Comparison of ENCODE assay signal across 8 cellular contexts in the genomic region with DNA sequence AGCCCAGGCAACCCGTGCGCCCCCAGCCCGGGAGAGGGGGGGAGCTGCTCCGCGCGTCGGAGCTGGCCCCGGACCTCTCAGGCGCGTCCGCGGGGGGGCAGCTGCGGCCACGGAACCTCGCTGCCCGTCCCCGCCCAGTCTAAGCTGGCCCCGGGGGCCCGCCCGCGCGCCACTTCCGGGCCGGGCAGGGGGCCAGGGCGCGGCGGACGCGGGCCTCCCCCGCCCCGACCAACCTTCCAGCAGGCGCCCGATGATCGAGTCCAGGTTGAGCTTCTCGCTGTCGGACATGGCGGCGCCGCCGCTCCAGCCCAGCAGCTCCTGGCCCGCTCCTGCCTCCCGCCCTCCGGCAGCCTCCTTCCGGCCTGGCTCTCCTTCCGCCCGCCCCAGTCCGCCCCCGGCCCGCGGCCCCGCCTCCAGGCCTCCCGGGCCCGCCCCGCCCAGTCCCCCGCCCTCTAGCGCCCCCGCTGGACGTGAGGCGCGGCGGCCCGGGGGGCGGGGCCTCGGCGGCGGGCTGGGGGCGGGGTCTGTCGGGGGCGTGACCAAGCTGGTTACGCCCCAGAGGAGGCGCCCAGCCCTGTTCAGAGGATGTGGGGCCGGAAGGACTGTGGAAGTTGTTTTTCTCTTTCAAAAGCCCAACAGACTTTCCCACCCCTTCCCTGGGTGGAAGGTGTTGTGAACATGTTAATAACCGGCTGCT. TPM values are rescaled to one million over a fixed set of nuclear protein-coding genes. Genes with fewer than 3 reads are reported as not detected.
DNase-seq lines count a peak whose midpoint lies in the region; ATAC-seq, FAIRE-seq and TF ChIP-seq lines count a peak whose summit lies in the region.

A gene (minus strand): TSS at position 364 of the 697 bp plus-strand sequence. CDS start 76 bp downstream, at position 288.

- ATAC-seq in HG03175 (IDR thresholded peaks at IDR 0.05; ENCODE audit: unreplicated experiment), result peak; percentile 72
- ATAC-seq in activated CD4-positive, CD25-positive, alpha-beta regulatory T cell treated with anti-CD3 and anti-CD28 coated beads, Interleukin-2, amount 50 U/mL, for 24 hours, result peak; percentile 74 to 76
- peak; percentile 70 for ATAC-seq in central memory CD8-positive, alpha-beta T cell (replicated peaks; ENCODE audit: extremely low read depth, poor library complexity, severe bottlenecking)

- H3K9me1 ChIP-seq in keratinocyte (ENCODE audit: control insufficient read depth, extremely low read depth, insufficient read depth, low read length), result no peaks in the 10 kb centered on the region

- H3K36me3 Mint-ChIP-seq in central memory CD8-positive, alpha-beta T cell (ENCODE audit: insufficient read depth), result peaks cover 50% of the 10 kb centered on the region

- no peaks in the 10 kb centered on the region for H3K27me3 ChIP-seq in keratinocyte (ENCODE audit: control insufficient read depth, extremely low read depth, insufficient read depth, low read length)

- peak within 1 kb of the TSS; percentile 95 for H3K4me2 ChIP-seq in keratinocyte (ENCODE audit: control insufficient read depth, extremely low read depth, insufficient read depth, low read depth, low read length)

- H3K9me3 ChIP-seq in keratinocyte (ENCODE audit: control insufficient read depth, low read depth, low read length), result no peaks in the 10 kb centered on the region

- H3K4me1 Mint-ChIP-seq in central memory CD8-positive, alpha-beta T cell, result peaks cover 48% of the 10 kb centered on the region

- TF ChIP-seq POLR2A in GM18951 (IDR thresholded peaks at IDR 0.05; ENCODE audit: extremely low read depth, insufficient read depth, insufficient read length), result peak; percentile 94

- TF ChIP-seq CTCF in AG09309 (IDR thresholded peaks at IDR 0.05; ENCODE audit: control insufficient read depth, insufficient read depth, low read depth, low read length, missing control alignments), result peak; percentile 17
- peak in 1 of 3 experiments; percentile 52 for TF ChIP-seq CTCF in keratinocyte (optimal IDR thresholded peaks at IDR 0.05 in 1 of 3, IDR thresholded peaks at IDR 0.05 in 1 of 3, conservative IDR thresholded peaks at IDR 0.05 in 1 of 3; ENCODE audit: extremely low read depth in 1 of 3, insufficient read depth in 2 of 3, low read length in 3 of 3)

- H3K9me3 Mint-ChIP-seq in central memory CD8-positive, alpha-beta T cell, result no peaks in the 10 kb centered on the region

- no peaks in the 10 kb centered on the region for H3K27me3 Mint-ChIP-seq in central memory CD8-positive, alpha-beta T cell

- FAIRE-seq in keratinocyte (lab: Jason Lieb, UNC), result peak; percentile 57

- H3K79me2 ChIP-seq in keratinocyte (ENCODE audit: control insufficient read depth, insufficient read depth, low read length), result peaks cover 18% of the 10 kb centered on the region

- H3K4me3 Mint-ChIP-seq in central memory CD8-positive, alpha-beta T cell, result peak within 1 kb of the TSS; percentile 87

- dilution Hi-C loops in keratinocyte (cut with MboI; ENCODE audit: extremely low pct_ligation_motif_present, low sequenced_read_pairs), result no loop called here

- no peaks in the 10 kb centered on the region for H4K20me1 ChIP-seq in keratinocyte (ENCODE audit: control insufficient read depth, extremely low read depth, insufficient read depth, low read length)

- H3K9ac ChIP-seq in keratinocyte (ENCODE audit: control insufficient read depth, extremely low read depth, insufficient read depth, low read length), result peak within 1 kb of the TSS; percentile 90

- H3K4me3 ChIP-seq in AG09309 (ENCODE audit: control insufficient read depth, low read depth, low read length) (peak within 1 kb of the TSS; percentile 93), keratinocyte (ENCODE audit: control insufficient read depth in 2 of 3, extremely low read depth in 1 of 3, insufficient read depth in 2 of 3, low read depth in 1 of 3, low read length in 3 of 3) (peak within 1 kb of the TSS; percentile 74 to 99 (median 82))

- no peak within 1 kb of the TSS for H3K27ac Mint-ChIP-seq in central memory CD8-positive, alpha-beta T cell (ENCODE audit: low read depth)

- in situ Hi-C loops in GM18951 (cut with MboI; ENCODE audit: low sequenced_read_pairs, unreplicated experiment), result no loop called here

- peaks cover 17 to 22% of the 10 kb centered on the region in 2 experiments for H3K36me3 ChIP-seq in keratinocyte (ENCODE audit: control insufficient read depth in 2 of 2, extremely low read depth in 1 of 2, insufficient read depth in 2 of 2, low read length in 2 of 2)

- peak within 1 kb of the TSS; percentile 66 for H3K27ac ChIP-seq in keratinocyte (ENCODE audit: control insufficient read depth, insufficient read depth, low read length)

- DNase-seq in AG09309 (ENCODE audit: low read depth) (peak; percentile 38), NCI-H446 (lab: John Stamatoyannopoulos, UW) (peak; percentile 88 to 92), keratinocyte (ENCODE audit: low read depth, low spot score) (no peak)
- DNase-seq in central memory CD8-positive, alpha-beta T cell (ENCODE audit: low spot score in 2 of 2), result peak; percentile 80 to 89
- peak; percentile 83 to 92 (median 88) for DNase-seq in stimulated activated CD4-positive, alpha-beta T cell treated with anti-CD3 and anti-CD28 coated beads, Interleukin-12 subunit alpha, Interleukin-12 subunit beta, amount 100 ng/mL, for 48 hours (ENCODE audit: low read depth in 2 of 3, low spot score in 1 of 3)

- peaks cover 12% of the 10 kb centered on the region for H3K4me1 ChIP-seq in keratinocyte (ENCODE audit: control insufficient read depth, extremely low read depth, insufficient read depth, low read length)

- peak within 1 kb of the TSS; percentile 84 for H2AFZ ChIP-seq in keratinocyte (ENCODE audit: control insufficient read depth, low read length)

RNA-seq across cellular contexts. Expression of the gene that starts here (rescaled TPM):
- polyA plus RNA-seq in keratinocyte, result 122 to 235 TPM (median 129 TPM) in 3 replicates
- polyA plus RNA-seq in keratinocyte (2011; ENCODE audit: low read depth), result 74.6 TPM
- polyA plus RNA-seq in keratinocyte (2011; cell fraction: cytosol; rRNA removed), result 94.3 and 169 TPM in 2 replicates
- 65.5 and 68.2 TPM in 2 replicates for polyA plus RNA-seq in keratinocyte (2011; cell fraction: nucleus; rRNA removed)
- polyA plus RNA-seq in keratinocyte (2012; ENCODE audit: low replicate concordance), result 94.0 and 183 TPM in 2 replicates
- polyA minus RNA-seq in keratinocyte, result 120 to 247 TPM (median 124 TPM) in 3 replicates
- 118 TPM for polyA minus RNA-seq in keratinocyte (2011; cell fraction: cytosol; rRNA and poly(A)+ RNA removed)
- 28.2 and 28.8 TPM in 2 replicates for polyA minus RNA-seq in keratinocyte (2011; cell fraction: nucleus; rRNA and poly(A)+ RNA removed)
